ENCODE assay signal across 9 cellular contexts in genomic region chr6:27872634-27873028, GRCh38. TPM values are rescaled to one million over a fixed set of nuclear protein-coding genes. Genes with fewer than 3 reads are reported as not detected.
DNase-seq lines count a peak whose midpoint lies in the region; ATAC-seq and TF ChIP-seq lines count a peak whose summit lies in the region.
"Had no signal": no experiment of that assay in that cellular context is flagged by ENCODE, and none has a peak within 500 bp of the region (broad histone marks: within the 10 kb centered on the region; RNA-seq: fewer than 3 reads in every experiment).

No MANE protein-coding gene starts in this region.

- H3K79me2 ChIP-seq in fibroblast of lung (ENCODE audit: control insufficient read depth, insufficient read depth, low read length), result no peaks in the 10 kb centered on the region

- CTCF ChIA-PET in CD8-positive, alpha-beta memory T cell (lab: Charles Lee), result interaction anchor here (0.7 to 14.1 kb wide), 23 partner anchors 10 to 1846 kb away, joined by 3 to 229 read pairs (median 6); a partner anchor contains a TSS

- H3K4me2 ChIP-seq in fibroblast of lung (ENCODE audit: extremely low read depth, insufficient read depth, low read length), result peak overlapping the region; percentile 89

- peak overlapping the region; percentile 25 for H3K9ac ChIP-seq in fibroblast of lung (ENCODE audit: insufficient read depth, low read length)

- ATAC-seq in GM21825 (IDR thresholded peaks at IDR 0.05; ENCODE audit: unreplicated experiment) (peak; percentile 13), HG03095 (IDR thresholded peaks at IDR 0.05; ENCODE audit: unreplicated experiment) (no peak)
- ATAC-seq: K562 had no signal

- peak overlapping the region; percentile 90 to 99 (median 94) for H3K27ac Mint-ChIP-seq in CD8-positive, alpha-beta memory T cell

- H3K27me3 ChIP-seq in CD8-positive, alpha-beta memory T cell (ENCODE audit: insufficient read depth, low read length, poor library complexity, severe bottlenecking), result no peaks in the 10 kb centered on the region
- H3K27me3 ChIP-seq in SJSA1 (replicated peaks) (no peaks in the 10 kb centered on the region), fibroblast of lung (ENCODE audit: control insufficient read depth, insufficient read depth, low read length) (no peaks in the 10 kb centered on the region)

- peak overlapping the region; percentile 71 for H3K27ac ChIP-seq in CD8-positive, alpha-beta memory T cell (ENCODE audit: low read depth, low read length)
- H3K27ac ChIP-seq in SJSA1 (peak overlapping the region; percentile 87), fibroblast of lung (ENCODE audit: insufficient read depth, low read length) (peak overlapping the region; percentile 85)

- no peak for DNase-seq in CD8-positive, alpha-beta memory T cell
- DNase-seq in SJSA1 (ENCODE audit: low read depth in 1 of 2, low spot score in 2 of 2), result no peak
- DNase-seq in fibroblast of lung (ENCODE audit: low read depth in 2 of 2), result no peak
- no peak for DNase-seq in retinal pigment epithelial cell (ENCODE audit: low read depth)
- DNase-seq in NCI-H82 (lab: John Stamatoyannopoulos, UW), result no peak
- no peak for DNase-seq in AML-193 (lab: John Stamatoyannopoulos, UW)

- H3K4me1 ChIP-seq in CD8-positive, alpha-beta memory T cell (ENCODE audit: insufficient read depth, low read length), result peaks cover 19% of the 10 kb centered on the region
- H3K4me1 ChIP-seq in SJSA1 (replicated peaks) (peaks cover 34% of the 10 kb centered on the region), fibroblast of lung (ENCODE audit: control insufficient read depth, extremely low read depth, insufficient read depth, low read length) (no peaks in the 10 kb centered on the region)

- peaks cover 0 to 14% (median 0%) of the 10 kb centered on the region in 3 donors for H3K36me3 Mint-ChIP-seq in CD8-positive, alpha-beta memory T cell

- TF ChIP-seq CTCF in fibroblast of lung (conservative IDR thresholded peaks at IDR 0.05 in 1 of 2, IDR thresholded peaks at IDR 0.05 in 1 of 2; ENCODE audit: low read depth in 1 of 2, low read length in 2 of 2) (no peak), retinal pigment epithelial cell (conservative IDR thresholded peaks at IDR 0.05; ENCODE audit: low read depth, low read length) (no peak)

- no peaks in the 10 kb centered on the region for H3K36me3 ChIP-seq in CD8-positive, alpha-beta memory T cell (ENCODE audit: insufficient read depth, low read length)
- no peaks in the 10 kb centered on the region for H3K36me3 ChIP-seq in SJSA1
- H3K36me3 ChIP-seq in fibroblast of lung (ENCODE audit: control insufficient read depth, insufficient read depth, low read length), result no peaks in the 10 kb centered on the region

- H4K20me1 ChIP-seq in fibroblast of lung (ENCODE audit: control insufficient read depth, extremely low read depth, insufficient read depth, low read length), result no peaks in the 10 kb centered on the region

- H3K9me3 ChIP-seq in CD8-positive, alpha-beta memory T cell (ENCODE audit: low read length), result no peaks in the 10 kb centered on the region
- H3K9me3 ChIP-seq in SJSA1 (replicated peaks) (no peaks in the 10 kb centered on the region), fibroblast of lung (ENCODE audit: control insufficient read depth, insufficient read depth, low read depth, low read length) (no peaks in the 10 kb centered on the region)

- peak overlapping the region; percentile 71 for H3K4me3 ChIP-seq in CD8-positive, alpha-beta memory T cell (ENCODE audit: low read length)
- peak overlapping the region; percentile 51 for H3K4me3 ChIP-seq in SJSA1
- peak overlapping the region; percentile 46 to 91 (median 62) for H3K4me3 ChIP-seq in fibroblast of lung (replicated peaks in 1 of 4; ENCODE audit: control extremely low read depth in 1 of 4, insufficient read depth in 1 of 4, low read depth in 3 of 4, low read length in 4 of 4)
- peak overlapping the region; percentile 69 for H3K4me3 ChIP-seq in retinal pigment epithelial cell (ENCODE audit: low read length)
- H3K4me3 ChIP-seq: K562 had no signal

- H3K4me3 Mint-ChIP-seq in CD8-positive, alpha-beta memory T cell, result peak overlapping the region; percentile 82 to 95 (median 88)

- H3K4me1 Mint-ChIP-seq in CD8-positive, alpha-beta memory T cell, result peaks cover 25 to 33% (median 31%) of the 10 kb centered on the region in 3 donors

- peaks cover 0 to 2% (median 0%) of the 10 kb centered on the region in 5 donors for H3K9me3 Mint-ChIP-seq in CD8-positive, alpha-beta memory T cell

- POLR2A ChIA-PET in CD8-positive, alpha-beta memory T cell (lab: Charles Lee), result interaction anchor here (0.5 to 12.2 kb wide), 33 partner anchors 8 to 1880 kb away, joined by 3 to 623 read pairs (median 5); a partner anchor contains a TSS

- peak overlapping the region; percentile 77 for H2AFZ ChIP-seq in fibroblast of lung (ENCODE audit: low read length)

- peaks cover 0 to 3% of the 10 kb centered on the region in 2 donors for H3K27me3 Mint-ChIP-seq in CD8-positive, alpha-beta memory T cell

RNA-seq across cellular contexts. Expression of gene OR2B2, which starts 39.6 kb away (rescaled TPM):
- total RNA-seq in CD8-positive, alpha-beta memory T cell, result not detected
- not detected for polyA plus RNA-seq in CD8-positive, alpha-beta memory T cell
- not detected in 2 replicates for total RNA-seq in SJSA1 (2014; rRNA removed; shearing (Covaris generic))
- total RNA-seq in fibroblast of lung, result not detected in 2 replicates
- polyA plus RNA-seq in fibroblast of lung, result not detected in 2 replicates
- polyA plus RNA-seq in fibroblast of lung (2012), result not detected in 2 replicates
- polyA minus RNA-seq in fibroblast of lung (ENCODE audit: low replicate concordance), result not detected in 2 replicates
- total RNA-seq: K562 had no signal
